In genomic region chr5:100792781-100793180, GRCh38 we compare ENCODE assay signal across 1 cellular context.
TF ChIP-seq lines count a peak whose summit lies in the region.

No MANE protein-coding gene starts in this region.

TF ChIP-seq in GM23338, 12 proteins besides CTCF, POLR2A, EP300 and RAD21 (continued from another document):
- TF ChIP-seq ZNF462 (CRISPR knock-in tag; IDR thresholded peaks at IDR 0.05) (no peak), CREB1 (CRISPR knock-in tag; IDR thresholded peaks at IDR 0.05; ENCODE audit: low read depth) (no peak), STAT1 (IDR thresholded peaks at IDR 0.05; ENCODE audit: unreplicated experiment) (no peak), JUNB (IDR thresholded peaks at IDR 0.05; ENCODE audit: unreplicated experiment) (no peak), EZH2 (IDR thresholded peaks at IDR 0.05; ENCODE audit: low read depth, unreplicated experiment) (no peak), ZNF331 (CRISPR knock-in tag; IDR thresholded peaks at IDR 0.05; ENCODE audit: low read depth) (no peak), POLR2AphosphoS5 (IDR thresholded peaks at IDR 0.05; ENCODE audit: low read depth) (no peak), REST (IDR thresholded peaks at IDR 0.05; ENCODE audit: unreplicated experiment) (no peak), NANOG (IDR thresholded peaks at IDR 0.05; ENCODE audit: borderline replicate concordance) (no peak), ZNF114 (CRISPR knock-in tag; IDR thresholded peaks at IDR 0.05) (no peak)
